8 cellular contexts compared by ENCODE assay signal in genomic region chr2:46296216-46296839, GRCh38. TPM values are rescaled to one million over a fixed set of nuclear protein-coding genes. Genes with fewer than 3 reads are reported as not detected.
DNase-seq lines count a peak whose midpoint lies in the region; ATAC-seq and TF ChIP-seq lines count a peak whose summit lies in the region.

No MANE protein-coding gene starts in this region.

- H3K79me2 ChIP-seq in fibroblast of lung (ENCODE audit: control insufficient read depth, insufficient read depth, low read length): peaks cover 39% of the 10 kb centered on the region

- CTCF ChIA-PET in BJ (lab: Yijun Ruan, JAX): interaction anchor here (1.3 to 3.8 kb wide), 4 partner anchors 18 to 283 kb away, joined by 6 to 28 read pairs (median 8); no protein-coding TSS in a partner anchor
- CTCF ChIA-PET in activated CD4-positive, alpha-beta T cell treated with anti-CD3 and anti-CD28 coated beads, Interleukin-2, amount 10 ng/mL, durations not matched to agents 7 days and 5 days (lab: Charles Lee): no interaction called here

- H3K27me3 Mint-ChIP-seq in activated CD4-positive, alpha-beta T cell treated with anti-CD3 and anti-CD28 coated beads, Interleukin-2, amount 10 ng/mL, durations not matched to agents 7 days and 5 days: peaks cover 72% of the 10 kb centered on the region
- peaks cover 40 to 42% of the 10 kb centered on the region in 2 donors for H3K27me3 Mint-ChIP-seq in natural killer cell (ENCODE audit: low read depth in 2 of 2)

- POLR2A ChIA-PET in BJ (lab: Charles Lee): interaction anchor here (0.8 kb wide), 1 partner anchor 125 kb away, joined by 5 read pairs; no protein-coding TSS in a partner anchor
- POLR2A ChIA-PET in activated CD4-positive, alpha-beta T cell treated with anti-CD3 and anti-CD28 coated beads, Interleukin-2, amount 10 ng/mL, durations not matched to agents 7 days and 5 days (lab: Charles Lee): no interaction called here

- H3K4me1 ChIP-seq in fibroblast of lung (ENCODE audit: control insufficient read depth, extremely low read depth, insufficient read depth, low read length): peaks cover 2% of the 10 kb centered on the region

- no peaks in the 10 kb centered on the region for H4K20me1 ChIP-seq in fibroblast of lung (ENCODE audit: control insufficient read depth, extremely low read depth, insufficient read depth, low read length)

- H3K4me3 Mint-ChIP-seq in activated CD4-positive, alpha-beta T cell treated with anti-CD3 and anti-CD28 coated beads, Interleukin-2, amount 10 ng/mL, durations not matched to agents 7 days and 5 days: peak overlapping the region; percentile 64
- peak overlapping the region; percentile 69 for H3K4me3 Mint-ChIP-seq in natural killer cell

- H3K36me3 ChIP-seq in BJ (ENCODE audit: control insufficient read depth, insufficient read depth, low read length): no peaks in the 10 kb centered on the region
- no peaks in the 10 kb centered on the region for H3K36me3 ChIP-seq in fibroblast of lung (ENCODE audit: control insufficient read depth, insufficient read depth, low read length)

- peak overlapping the region; percentile 29 for H2AFZ ChIP-seq in fibroblast of lung (ENCODE audit: low read length)

- no peaks in the 10 kb centered on the region for H3K9me3 Mint-ChIP-seq in activated CD4-positive, alpha-beta T cell treated with anti-CD3 and anti-CD28 coated beads, Interleukin-2, amount 10 ng/mL, durations not matched to agents 7 days and 5 days
- no peaks in the 10 kb centered on the region for H3K9me3 Mint-ChIP-seq in natural killer cell

- peak overlapping the region; percentile 62 for H3K4me2 ChIP-seq in fibroblast of lung (ENCODE audit: extremely low read depth, insufficient read depth, low read length)

- H3K27me3 ChIP-seq in BJ (ENCODE audit: control insufficient read depth, insufficient read depth, low read length) (no peaks in the 10 kb centered on the region), fibroblast of lung (ENCODE audit: control insufficient read depth, insufficient read depth, low read length) (no peaks in the 10 kb centered on the region)

- no peaks in the 10 kb centered on the region for H3K9me3 ChIP-seq in fibroblast of lung (ENCODE audit: control insufficient read depth, insufficient read depth, low read depth, low read length)

- DNase-seq in BJ (ENCODE audit: low read depth) (no peak), fibroblast of lung (ENCODE audit: low read depth in 2 of 2) (no peak), natural killer cell (no peak), NCI-H524 treated with DMSO at 0.1 percent for 48 hours (lab: John Stamatoyannopoulos, UW) (no peak), D341Med (ENCODE audit: low spot score) (no peak)
- peak; percentile 13 for DNase-seq in activated CD4-positive, alpha-beta T cell treated with anti-CD3 and anti-CD28 coated beads, Interleukin-2, amount 10 ng/mL, durations not matched to agents 7 days and 5 days
- no peak for DNase-seq in effector CD8-positive, alpha-beta T cell (lab: John Stamatoyannopoulos, UW)

- H3K4me1 Mint-ChIP-seq in activated CD4-positive, alpha-beta T cell treated with anti-CD3 and anti-CD28 coated beads, Interleukin-2, amount 10 ng/mL, durations not matched to agents 7 days and 5 days: peaks cover 32% of the 10 kb centered on the region
- peaks cover 26 to 33% of the 10 kb centered on the region in 2 donors for H3K4me1 Mint-ChIP-seq in natural killer cell

- H3K36me3 Mint-ChIP-seq in activated CD4-positive, alpha-beta T cell treated with anti-CD3 and anti-CD28 coated beads, Interleukin-2, amount 10 ng/mL, durations not matched to agents 7 days and 5 days (ENCODE audit: low read depth): no peaks in the 10 kb centered on the region
- no peaks in the 10 kb centered on the region for H3K36me3 Mint-ChIP-seq in natural killer cell

- intact Hi-C loops in natural killer cell (cut with micrococcal nuclease): loop anchor here (5.0 kb wide), 2 partner anchors 119 to 234 kb away; no protein-coding TSS in a partner anchor

- H3K4me3 ChIP-seq in BJ (ENCODE audit: low read depth, low read length) (peak overlapping the region; percentile 55), fibroblast of lung (replicated peaks in 1 of 4; ENCODE audit: control extremely low read depth in 1 of 4, insufficient read depth in 1 of 4, low read depth in 3 of 4, low read length in 4 of 4) (peak overlapping the region; percentile 44 to 97 (median 52))

- H3K27ac ChIP-seq in fibroblast of lung (ENCODE audit: insufficient read depth, low read length): peak overlapping the region; percentile 59

- H3K9ac ChIP-seq in fibroblast of lung (ENCODE audit: insufficient read depth, low read length): peak overlapping the region; percentile 73

- ATAC-seq in HG02840 (IDR thresholded peaks at IDR 0.05; ENCODE audit: low FRiP score, unreplicated experiment) (peak; percentile 5), natural killer cell (peak in 1 of 3 donors; percentile 0)

- no peak overlapping the region for H3K27ac Mint-ChIP-seq in activated CD4-positive, alpha-beta T cell treated with anti-CD3 and anti-CD28 coated beads, Interleukin-2, amount 10 ng/mL, durations not matched to agents 7 days and 5 days
- peak overlapping the region in 1 of 2 donors; percentile 40 for H3K27ac Mint-ChIP-seq in natural killer cell

- no peak for TF ChIP-seq CTCF in BJ (IDR thresholded peaks at IDR 0.05; ENCODE audit: insufficient read depth, low read depth, low read length)
- TF ChIP-seq CTCF in fibroblast of lung (conservative IDR thresholded peaks at IDR 0.05 in 1 of 2, IDR thresholded peaks at IDR 0.05 in 1 of 2; ENCODE audit: low read depth in 1 of 2, low read length in 2 of 2): no peak
- TF ChIP-seq CTCF in natural killer cell (IDR thresholded peaks at IDR 0.05): no peak

RNA-seq across cellular contexts. Expression of gene EPAS1, which starts 0.9 kb away (rescaled TPM):
- polyA plus RNA-seq in BJ (2011; rRNA removed): 312 and 531 TPM in 2 replicates
- polyA minus RNA-seq in BJ (2011; rRNA and poly(A)+ RNA removed): 229 and 279 TPM in 2 replicates
- 1 to 10 TPM; 6.9 to 7.9 TPM for total RNA-seq in activated CD4-positive, alpha-beta T cell treated with anti-CD3 and anti-CD28 coated beads, Interleukin-2, amount 10 ng/mL, durations not matched to agents 7 days and 5 days
- total RNA-seq in fibroblast of lung: 82.4 and 120 TPM in 2 replicates
- polyA plus RNA-seq in fibroblast of lung: 330 and 941 TPM in 2 replicates
- 135 and 492 TPM in 2 replicates for polyA plus RNA-seq in fibroblast of lung (2012)
- polyA minus RNA-seq in fibroblast of lung (ENCODE audit: low replicate concordance): 229 and 622 TPM in 2 replicates
- total RNA-seq in natural killer cell: 10 to 100 TPM in 1 of 3 donors, 1 to 10 TPM in 2; 2.1 to 61.4 (median 3.6) TPM
